In genomic region chr7:86846494-86847190, GRCh38 we compare ENCODE assay signal across 1 cellular context.
A peak's percentile ranks its signal among the peaks of the same experiment; 100 is the strongest.
TF ChIP-seq lines count a peak whose summit lies in the region.

No MANE protein-coding gene starts in this region.

TF ChIP-seq in HepG2, 621 proteins besides CTCF, POLR2A, EP300 and RAD21 (continued from another document and continues in another):
- TF ChIP-seq, protein P1, sequence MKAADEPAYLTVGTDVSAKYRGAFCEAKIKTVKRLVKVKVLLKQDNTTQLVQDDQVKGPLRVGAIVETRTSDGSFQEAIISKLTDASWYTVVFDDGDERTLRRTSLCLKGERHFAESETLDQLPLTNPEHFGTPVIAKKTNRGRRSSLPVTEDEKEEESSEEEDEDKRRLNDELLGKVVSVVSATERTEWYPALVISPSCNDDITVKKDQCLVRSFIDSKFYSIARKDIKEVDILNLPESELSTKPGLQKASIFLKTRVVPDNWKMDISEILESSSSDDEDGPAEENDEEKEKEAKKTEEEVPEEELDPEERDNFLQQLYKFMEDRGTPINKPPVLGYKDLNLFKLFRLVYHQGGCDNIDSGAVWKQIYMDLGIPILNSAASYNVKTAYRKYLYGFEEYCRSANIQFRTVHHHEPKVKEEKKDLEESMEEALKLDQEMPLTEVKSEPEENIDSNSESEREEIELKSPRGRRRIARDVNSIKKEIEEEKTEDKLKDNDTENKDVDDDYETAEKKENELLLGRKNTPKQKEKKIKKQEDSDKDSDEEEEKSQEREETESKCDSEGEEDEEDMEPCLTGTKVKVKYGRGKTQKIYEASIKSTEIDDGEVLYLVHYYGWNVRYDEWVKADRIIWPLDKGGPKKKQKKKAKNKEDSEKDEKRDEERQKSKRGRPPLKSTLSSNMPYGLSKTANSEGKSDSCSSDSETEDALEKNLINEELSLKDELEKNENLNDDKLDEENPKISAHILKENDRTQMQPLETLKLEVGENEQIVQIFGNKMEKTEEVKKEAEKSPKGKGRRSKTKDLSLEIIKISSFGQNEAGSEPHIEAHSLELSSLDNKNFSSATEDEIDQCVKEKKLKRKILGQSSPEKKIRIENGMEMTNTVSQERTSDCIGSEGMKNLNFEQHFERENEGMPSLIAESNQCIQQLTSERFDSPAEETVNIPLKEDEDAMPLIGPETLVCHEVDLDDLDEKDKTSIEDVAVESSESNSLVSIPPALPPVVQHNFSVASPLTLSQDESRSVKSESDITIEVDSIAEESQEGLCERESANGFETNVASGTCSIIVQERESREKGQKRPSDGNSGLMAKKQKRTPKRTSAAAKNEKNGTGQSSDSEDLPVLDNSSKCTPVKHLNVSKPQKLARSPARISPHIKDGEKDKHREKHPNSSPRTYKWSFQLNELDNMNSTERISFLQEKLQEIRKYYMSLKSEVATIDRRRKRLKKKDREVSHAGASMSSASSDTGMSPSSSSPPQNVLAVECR (CRISPR knock-in tag; IDR thresholded peaks at IDR 0.05; ENCODE audit: borderline replicate concordance) = peak; percentile 45; the same call in 1 of the 2 replicates
- TF ChIP-seq, protein P2, sequence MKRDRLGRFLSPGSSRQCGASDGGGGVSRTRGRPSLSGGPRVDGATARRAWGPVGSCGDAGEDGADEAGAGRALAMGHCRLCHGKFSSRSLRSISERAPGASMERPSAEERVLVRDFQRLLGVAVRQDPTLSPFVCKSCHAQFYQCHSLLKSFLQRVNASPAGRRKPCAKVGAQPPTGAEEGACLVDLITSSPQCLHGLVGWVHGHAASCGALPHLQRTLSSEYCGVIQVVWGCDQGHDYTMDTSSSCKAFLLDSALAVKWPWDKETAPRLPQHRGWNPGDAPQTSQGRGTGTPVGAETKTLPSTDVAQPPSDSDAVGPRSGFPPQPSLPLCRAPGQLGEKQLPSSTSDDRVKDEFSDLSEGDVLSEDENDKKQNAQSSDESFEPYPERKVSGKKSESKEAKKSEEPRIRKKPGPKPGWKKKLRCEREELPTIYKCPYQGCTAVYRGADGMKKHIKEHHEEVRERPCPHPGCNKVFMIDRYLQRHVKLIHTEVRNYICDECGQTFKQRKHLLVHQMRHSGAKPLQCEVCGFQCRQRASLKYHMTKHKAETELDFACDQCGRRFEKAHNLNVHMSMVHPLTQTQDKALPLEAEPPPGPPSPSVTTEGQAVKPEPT (CRISPR knock-in tag; IDR thresholded peaks at IDR 0.05; ENCODE audit: low read depth) = no peak
- TF ChIP-seq ZNF546 (CRISPR knock-in tag; conservative IDR thresholded peaks at IDR 0.05) = no peak
- peak; percentile 94 for TF ChIP-seq IKZF5 (CRISPR knock-in tag; IDR thresholded peaks at IDR 0.05)
- TF ChIP-seq, protein P3, sequence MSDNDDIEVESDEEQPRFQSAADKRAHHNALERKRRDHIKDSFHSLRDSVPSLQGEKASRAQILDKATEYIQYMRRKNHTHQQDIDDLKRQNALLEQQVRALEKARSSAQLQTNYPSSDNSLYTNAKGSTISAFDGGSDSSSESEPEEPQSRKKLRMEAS (IDR thresholded peaks at IDR 0.05) = peak; percentile 31; the same call in 1 of the 2 replicates
- TF ChIP-seq MAZ (IDR thresholded peaks at IDR 0.05; ENCODE audit: borderline replicate concordance, low read depth, low read length) = no peak
- TF ChIP-seq MAZ (CRISPR knock-in tag; IDR thresholded peaks at IDR 0.05; ENCODE audit: low read depth) = no peak; the same call in 1 of the 2 replicates
- TF ChIP-seq RNF2 (conservative IDR thresholded peaks at IDR 0.05; ENCODE audit: low read depth) = no peak
- 0 out of 2 replicates have a peak, but pooled peaks have one; percentile 70 for TF ChIP-seq HMGXB3 (CRISPR knock-in tag; IDR thresholded peaks at IDR 0.05; ENCODE audit: borderline replicate concordance)
- no peak for TF ChIP-seq ZC3H13 (CRISPR knock-in tag; IDR thresholded peaks at IDR 0.05)
- TF ChIP-seq, protein P4, sequence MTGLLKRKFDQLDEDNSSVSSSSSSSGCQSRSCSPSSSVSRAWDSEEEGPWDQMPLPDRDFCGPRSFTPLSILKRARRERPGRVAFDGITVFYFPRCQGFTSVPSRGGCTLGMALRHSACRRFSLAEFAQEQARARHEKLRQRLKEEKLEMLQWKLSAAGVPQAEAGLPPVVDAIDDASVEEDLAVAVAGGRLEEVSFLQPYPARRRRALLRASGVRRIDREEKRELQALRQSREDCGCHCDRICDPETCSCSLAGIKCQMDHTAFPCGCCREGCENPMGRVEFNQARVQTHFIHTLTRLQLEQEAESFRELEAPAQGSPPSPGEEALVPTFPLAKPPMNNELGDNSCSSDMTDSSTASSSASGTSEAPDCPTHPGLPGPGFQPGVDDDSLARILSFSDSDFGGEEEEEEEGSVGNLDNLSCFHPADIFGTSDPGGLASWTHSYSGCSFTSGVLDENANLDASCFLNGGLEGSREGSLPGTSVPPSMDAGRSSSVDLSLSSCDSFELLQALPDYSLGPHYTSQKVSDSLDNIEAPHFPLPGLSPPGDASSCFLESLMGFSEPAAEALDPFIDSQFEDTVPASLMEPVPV (CRISPR knock-in tag; IDR thresholded peaks at IDR 0.05) = no peak
- no peak for TF ChIP-seq ZBTB7A (CRISPR knock-in tag; IDR thresholded peaks at IDR 0.05)
- TF ChIP-seq ZNF703 (CRISPR knock-in tag; IDR thresholded peaks at IDR 0.05; ENCODE audit: borderline replicate concordance) = no peak
- TF ChIP-seq ZNF772 (CRISPR knock-in tag; IDR thresholded peaks at IDR 0.05) = peak; percentile 42; the same call in 1 of the 2 replicates
- no peak for TF ChIP-seq HDAC6 (IDR thresholded peaks at IDR 0.05; ENCODE audit: low read depth, low read length)
- peak; percentile 91 for TF ChIP-seq CBX5 (CRISPR knock-in tag; IDR thresholded peaks at IDR 0.05; ENCODE audit: borderline replicate concordance)
- peak; percentile 91; the same call in 1 of the 2 replicates for TF ChIP-seq FOXK1 (CRISPR knock-in tag; IDR thresholded peaks at IDR 0.05; ENCODE audit: borderline replicate concordance, low read depth)
- TF ChIP-seq, protein P5, sequence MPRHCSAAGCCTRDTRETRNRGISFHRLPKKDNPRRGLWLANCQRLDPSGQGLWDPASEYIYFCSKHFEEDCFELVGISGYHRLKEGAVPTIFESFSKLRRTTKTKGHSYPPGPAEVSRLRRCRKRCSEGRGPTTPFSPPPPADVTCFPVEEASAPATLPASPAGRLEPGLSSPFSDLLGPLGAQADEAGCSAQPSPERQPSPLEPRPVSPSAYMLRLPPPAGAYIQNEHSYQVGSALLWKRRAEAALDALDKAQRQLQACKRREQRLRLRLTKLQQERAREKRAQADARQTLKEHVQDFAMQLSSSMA (CRISPR knock-in tag; IDR thresholded peaks at IDR 0.05) = no peak
- TF ChIP-seq, protein P6, sequence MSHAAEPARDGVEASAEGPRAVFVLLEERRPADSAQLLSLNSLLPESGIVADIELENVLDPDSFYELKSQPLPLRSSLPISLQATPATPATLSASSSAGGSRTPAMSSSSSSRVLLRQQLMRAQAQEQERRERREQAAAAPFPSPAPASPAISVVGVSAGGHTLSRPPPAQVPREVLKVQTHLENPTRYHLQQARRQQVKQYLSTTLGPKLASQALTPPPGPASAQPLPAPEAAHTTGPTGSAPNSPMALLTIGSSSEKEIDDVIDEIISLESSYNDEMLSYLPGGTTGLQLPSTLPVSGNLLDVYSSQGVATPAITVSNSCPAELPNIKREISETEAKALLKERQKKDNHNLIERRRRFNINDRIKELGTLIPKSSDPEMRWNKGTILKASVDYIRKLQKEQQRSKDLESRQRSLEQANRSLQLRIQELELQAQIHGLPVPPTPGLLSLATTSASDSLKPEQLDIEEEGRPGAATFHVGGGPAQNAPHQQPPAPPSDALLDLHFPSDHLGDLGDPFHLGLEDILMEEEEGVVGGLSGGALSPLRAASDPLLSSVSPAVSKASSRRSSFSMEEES (CRISPR knock-in tag; IDR thresholded peaks at IDR 0.05) = peak; percentile 73
- no peak for TF ChIP-seq NFKB2 (CRISPR knock-in tag; IDR thresholded peaks at IDR 0.05; ENCODE audit: borderline replicate concordance)
- peak; percentile 85 for TF ChIP-seq MIER2 (CRISPR knock-in tag; IDR thresholded peaks at IDR 0.05)
- peak; percentile 72; the same call in 1 of the 2 replicates for TF ChIP-seq SMARCC2 (IDR thresholded peaks at IDR 0.05)
- peak; percentile 86 for TF ChIP-seq RCOR2 (CRISPR knock-in tag; IDR thresholded peaks at IDR 0.05)
- TF ChIP-seq, protein P7, sequence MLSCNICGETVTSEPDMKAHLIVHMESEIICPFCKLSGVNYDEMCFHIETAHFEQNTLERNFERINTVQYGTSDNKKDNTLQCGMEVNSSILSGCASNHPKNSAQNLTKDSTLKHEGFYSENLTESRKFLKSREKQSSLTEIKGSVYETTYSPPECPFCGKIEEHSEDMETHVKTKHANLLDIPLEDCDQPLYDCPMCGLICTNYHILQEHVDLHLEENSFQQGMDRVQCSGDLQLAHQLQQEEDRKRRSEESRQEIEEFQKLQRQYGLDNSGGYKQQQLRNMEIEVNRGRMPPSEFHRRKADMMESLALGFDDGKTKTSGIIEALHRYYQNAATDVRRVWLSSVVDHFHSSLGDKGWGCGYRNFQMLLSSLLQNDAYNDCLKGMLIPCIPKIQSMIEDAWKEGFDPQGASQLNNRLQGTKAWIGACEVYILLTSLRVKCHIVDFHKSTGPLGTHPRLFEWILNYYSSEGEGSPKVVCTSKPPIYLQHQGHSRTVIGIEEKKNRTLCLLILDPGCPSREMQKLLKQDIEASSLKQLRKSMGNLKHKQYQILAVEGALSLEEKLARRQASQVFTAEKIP (CRISPR knock-in tag; IDR thresholded peaks at IDR 0.05; ENCODE audit: borderline replicate concordance) = no peak
- no peak for TF ChIP-seq FUBP1 (CRISPR knock-in tag; IDR thresholded peaks at IDR 0.05; ENCODE audit: borderline replicate concordance)
- no peak for TF ChIP-seq HES4 (CRISPR knock-in tag; IDR thresholded peaks at IDR 0.05; ENCODE audit: borderline replicate concordance)
- TF ChIP-seq, protein P8, sequence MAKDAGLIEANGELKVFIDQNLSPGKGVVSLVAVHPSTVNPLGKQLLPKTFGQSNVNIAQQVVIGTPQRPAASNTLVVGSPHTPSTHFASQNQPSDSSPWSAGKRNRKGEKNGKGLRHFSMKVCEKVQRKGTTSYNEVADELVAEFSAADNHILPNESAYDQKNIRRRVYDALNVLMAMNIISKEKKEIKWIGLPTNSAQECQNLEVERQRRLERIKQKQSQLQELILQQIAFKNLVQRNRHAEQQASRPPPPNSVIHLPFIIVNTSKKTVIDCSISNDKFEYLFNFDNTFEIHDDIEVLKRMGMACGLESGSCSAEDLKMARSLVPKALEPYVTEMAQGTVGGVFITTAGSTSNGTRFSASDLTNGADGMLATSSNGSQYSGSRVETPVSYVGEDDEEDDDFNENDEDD (CRISPR knock-in tag; IDR thresholded peaks at IDR 0.05; ENCODE audit: borderline replicate concordance) = no peak
